In the genomic region with DNA sequence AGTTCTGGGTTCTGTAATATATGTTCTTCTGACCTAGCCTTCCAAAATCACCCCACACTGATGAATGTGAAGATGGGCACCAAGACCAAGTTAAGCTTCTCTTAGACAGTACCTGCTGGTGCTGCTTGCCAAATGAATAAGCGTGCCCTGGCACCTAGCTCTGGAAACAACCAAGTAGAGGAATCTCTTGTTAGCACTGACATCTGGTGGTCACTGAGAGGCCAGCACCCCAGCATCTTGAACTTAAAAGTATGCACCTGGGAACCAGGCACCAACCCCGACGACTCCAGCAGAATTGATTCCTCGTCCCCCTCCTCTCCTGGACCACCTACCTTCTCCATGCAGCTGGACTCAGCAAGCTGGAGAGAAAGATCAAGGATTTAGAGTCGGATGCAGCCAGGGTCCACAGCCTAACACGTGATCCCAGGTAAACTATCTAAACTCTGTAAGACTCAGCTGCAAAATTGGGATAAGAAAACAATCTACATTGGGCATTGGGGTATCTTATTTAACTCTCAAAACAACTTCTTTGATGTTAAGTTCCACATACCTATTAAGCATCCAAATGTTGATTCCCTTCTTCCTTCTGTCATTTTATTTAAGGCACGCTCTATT, we compare ENCODE assay signal across 8 cellular contexts.
A peak's percentile ranks its signal among the peaks of the same experiment; 100 is the strongest.
DNase-seq lines count a peak whose midpoint lies in the region; ATAC-seq, FAIRE-seq and TF ChIP-seq lines count a peak whose summit lies in the region.

No MANE protein-coding gene starts in this region.

- in situ Hi-C loops in K562 (cut with MboI) = loop anchor here (10.0 kb wide), 2 partner anchors 431 to 611 kb away; no protein-coding TSS in a partner anchor

- no peak overlapping the region for H3K9ac ChIP-seq in K562 (ENCODE audit: insufficient read depth in 1 of 2, low read depth in 2 of 2, low read length in 2 of 2)
- no peak overlapping the region for H3K9ac ChIP-seq in keratinocyte (ENCODE audit: control insufficient read depth, extremely low read depth, insufficient read depth, low read length)

- H3K27ac ChIP-seq in RWPE1 (no peak overlapping the region), K562 (ENCODE audit: extremely low read depth, low read depth, low read length) (no peak overlapping the region), keratinocyte (ENCODE audit: control insufficient read depth, insufficient read depth, low read length) (no peak overlapping the region)

- ATAC-seq in GM19397 (IDR thresholded peaks at IDR 0.05; ENCODE audit: unreplicated experiment) = peak; percentile 43
- ATAC-seq in K562 = peak; percentile 78
- ATAC-seq in GM21381 (IDR thresholded peaks at IDR 0.05; ENCODE audit: unreplicated experiment) = no peak

- POLR2A ChIA-PET in RWPE1 (lab: Yijun Ruan, JAX; ENCODE audit: low non-redundant PET) = no interaction called here
- POLR2A ChIA-PET in K562 (lab: Yijun Ruan, JAX) = interaction anchor here (0.6 to 1.0 kb wide), 3 partner anchors 8 to 984 kb away, joined by 3 read pairs; no protein-coding TSS in a partner anchor

- H3K9me1 ChIP-seq in K562 (ENCODE audit: control insufficient read depth, insufficient read depth, low read length) (no peaks in the 10 kb centered on the region), keratinocyte (ENCODE audit: control insufficient read depth, extremely low read depth, insufficient read depth, low read length) (no peaks in the 10 kb centered on the region)

- H3K4me3 ChIP-seq in K562 (no peak overlapping the region), keratinocyte (ENCODE audit: control insufficient read depth in 2 of 3, extremely low read depth in 1 of 3, insufficient read depth in 2 of 3, low read depth in 1 of 3, low read length in 3 of 3) (no peak overlapping the region)

- BruUV-seq in K562 (replicated peaks; lab: Mats Ljungman, UMichigan) = no TSS peak

- no peak overlapping the region for H2AFZ ChIP-seq in K562 (ENCODE audit: low read depth, low read length)
- peak overlapping the region; percentile 50 for H2AFZ ChIP-seq in keratinocyte (ENCODE audit: control insufficient read depth, low read length)

- FAIRE-seq in K562 (lab: Jason Lieb, UNC) (peak; percentile 82), keratinocyte (lab: Jason Lieb, UNC) (peak; percentile 84)

- CTCF ChIA-PET in RWPE1 (lab: Yijun Ruan, JAX) (interaction anchor here (0.5 to 1.7 kb wide), 26 partner anchors 16 to 1191 kb away, joined by 3 to 7 read pairs (median 3); a partner anchor contains a TSS), K562 (lab: Yijun Ruan, JAX; ENCODE audit: low intra/inter-chr PET ratio) (interaction anchor here (0.8 to 1.6 kb wide), 2 partner anchors 281 to 617 kb away, joined by 3 to 11 read pairs; no protein-coding TSS in a partner anchor)

- TF ChIP-seq EP300 in K562 (IDR thresholded peaks at IDR 0.05; ENCODE audit: low read length) = no peak

- TF ChIP-seq POLR2A in K562 (conservative IDR thresholded peaks at IDR 0.05) = no peak

- TF ChIP-seq CTCF in RWPE1 (conservative IDR thresholded peaks at IDR 0.05; ENCODE audit: low read depth) = peak; percentile 94
- TF ChIP-seq CTCF in K562 (IDR thresholded peaks at IDR 0.05 in 2 of 3, conservative IDR thresholded peaks at IDR 0.05 in 1 of 3; ENCODE audit: insufficient read depth in 2 of 3, low read depth in 1 of 3, low read length in 3 of 3) = peak; percentile 75 to 79 (median 75)
- TF ChIP-seq CTCF in keratinocyte (optimal IDR thresholded peaks at IDR 0.05 in 1 of 3, IDR thresholded peaks at IDR 0.05 in 1 of 3, conservative IDR thresholded peaks at IDR 0.05 in 1 of 3; ENCODE audit: extremely low read depth in 1 of 3, insufficient read depth in 2 of 3, low read length in 3 of 3) = peak; percentile 78 to 93 (median 85)

- H3K4me1 ChIP-seq in K562 (replicated peaks in 1 of 2; ENCODE audit: control insufficient read depth in 2 of 2, insufficient read depth in 2 of 2, low read length in 2 of 2) (peaks cover 0 to 7% of the 10 kb centered on the region in 2 experiments; a peak in 2 of 5 replicates), keratinocyte (ENCODE audit: control insufficient read depth, extremely low read depth, insufficient read depth, low read length) (peaks cover 8% of the 10 kb centered on the region)

- TF ChIP-seq RAD21 in K562 (CRISPR knock-in tag; conservative IDR thresholded peaks at IDR 0.05 in 1 of 2, IDR thresholded peaks at IDR 0.05 in 1 of 2) = peak; percentile 42 to 64

- dilution Hi-C loops in keratinocyte (cut with MboI; ENCODE audit: extremely low pct_ligation_motif_present, low sequenced_read_pairs) = no loop called here

- H3K36me3 ChIP-seq in K562 (ENCODE audit: control insufficient read depth, insufficient read depth, low read length) (no peaks in the 10 kb centered on the region), keratinocyte (ENCODE audit: control insufficient read depth in 2 of 2, extremely low read depth in 1 of 2, insufficient read depth in 2 of 2, low read length in 2 of 2) (no peaks in the 10 kb centered on the region)

- peaks cover 2 to 18% of the 10 kb centered on the region in 2 experiments; a peak in 3 of 5 replicates for H3K27me3 ChIP-seq in K562 (ENCODE audit: control insufficient read depth in 2 of 2, insufficient read depth in 2 of 2, low read length in 2 of 2)
- H3K27me3 ChIP-seq in keratinocyte (ENCODE audit: control insufficient read depth, extremely low read depth, insufficient read depth, low read length) = no peaks in the 10 kb centered on the region

- H3K79me2 ChIP-seq in K562 (ENCODE audit: control insufficient read depth, insufficient read depth, low read length) (no peaks in the 10 kb centered on the region), keratinocyte (ENCODE audit: control insufficient read depth, insufficient read depth, low read length) (no peaks in the 10 kb centered on the region)

- peak; percentile 72 for DNase-seq in D341Med (ENCODE audit: low spot score)
- DNase-seq in HS-27A (ENCODE audit: low read depth) = peak; percentile 46
- peak; percentile 76 for DNase-seq in RWPE1 (ENCODE audit: low spot score)
- DNase-seq in K562 (ENCODE audit: extremely low read depth in 1 of 4, low spot score in 3 of 4) = peak; percentile 36 to 56 (median 45)
- DNase-seq in keratinocyte (ENCODE audit: low read depth, low spot score) = peak; percentile 21
- DNase-seq in stimulated activated CD4-positive, alpha-beta T cell treated with anti-CD3 and anti-CD28 coated beads, Interleukin-4, amount 100 ng/mL, for 4 hours = peak; percentile 15 to 22

- H3K4me2 ChIP-seq in K562 (ENCODE audit: insufficient read depth, low read length) (no peak overlapping the region), keratinocyte (ENCODE audit: control insufficient read depth, extremely low read depth, insufficient read depth, low read depth, low read length) (no peak overlapping the region)

- H3K9me3 ChIP-seq in K562 (replicated peaks; ENCODE audit: control insufficient read depth, insufficient read depth, low read depth, low read length) (no peaks in the 10 kb centered on the region), keratinocyte (ENCODE audit: control insufficient read depth, low read depth, low read length) (no peaks in the 10 kb centered on the region)

- intact Hi-C loops in K562 (cut with micrococcal nuclease) = loop anchor here (10.0 kb wide), 1 partner anchor 451 kb away; a partner anchor contains a TSS

- WGBS in K562 (ENCODE audit: insufficient coverage, low coverage, missing lambda C conversion rate) = 3% methylated on average over 7 of the region's 7 CpGs

- H4K20me1 ChIP-seq in K562 (replicated peaks; ENCODE audit: control insufficient read depth, insufficient read depth, low read length) (no peaks in the 10 kb centered on the region; the same call in 1 of the 2 replicates), keratinocyte (ENCODE audit: control insufficient read depth, extremely low read depth, insufficient read depth, low read length) (no peaks in the 10 kb centered on the region)

TF ChIP-seq in K562, 482 proteins besides CTCF, POLR2A, EP300 and RAD21:
- TF ChIP-seq ZNF764 (CRISPR knock-in tag; IDR thresholded peaks at IDR 0.05; ENCODE audit: low read depth) (peak; percentile 95), SMC3 (conservative IDR thresholded peaks at IDR 0.05; ENCODE audit: insufficient read depth, low read depth, low read length) (peak; percentile 51), STAG1 (CRISPR knock-in tag; IDR thresholded peaks at IDR 0.05; ENCODE audit: borderline replicate concordance) (peak; percentile 33; the same call in 1 of the 2 replicates)
- TF ChIP-seq, protein P1, sequence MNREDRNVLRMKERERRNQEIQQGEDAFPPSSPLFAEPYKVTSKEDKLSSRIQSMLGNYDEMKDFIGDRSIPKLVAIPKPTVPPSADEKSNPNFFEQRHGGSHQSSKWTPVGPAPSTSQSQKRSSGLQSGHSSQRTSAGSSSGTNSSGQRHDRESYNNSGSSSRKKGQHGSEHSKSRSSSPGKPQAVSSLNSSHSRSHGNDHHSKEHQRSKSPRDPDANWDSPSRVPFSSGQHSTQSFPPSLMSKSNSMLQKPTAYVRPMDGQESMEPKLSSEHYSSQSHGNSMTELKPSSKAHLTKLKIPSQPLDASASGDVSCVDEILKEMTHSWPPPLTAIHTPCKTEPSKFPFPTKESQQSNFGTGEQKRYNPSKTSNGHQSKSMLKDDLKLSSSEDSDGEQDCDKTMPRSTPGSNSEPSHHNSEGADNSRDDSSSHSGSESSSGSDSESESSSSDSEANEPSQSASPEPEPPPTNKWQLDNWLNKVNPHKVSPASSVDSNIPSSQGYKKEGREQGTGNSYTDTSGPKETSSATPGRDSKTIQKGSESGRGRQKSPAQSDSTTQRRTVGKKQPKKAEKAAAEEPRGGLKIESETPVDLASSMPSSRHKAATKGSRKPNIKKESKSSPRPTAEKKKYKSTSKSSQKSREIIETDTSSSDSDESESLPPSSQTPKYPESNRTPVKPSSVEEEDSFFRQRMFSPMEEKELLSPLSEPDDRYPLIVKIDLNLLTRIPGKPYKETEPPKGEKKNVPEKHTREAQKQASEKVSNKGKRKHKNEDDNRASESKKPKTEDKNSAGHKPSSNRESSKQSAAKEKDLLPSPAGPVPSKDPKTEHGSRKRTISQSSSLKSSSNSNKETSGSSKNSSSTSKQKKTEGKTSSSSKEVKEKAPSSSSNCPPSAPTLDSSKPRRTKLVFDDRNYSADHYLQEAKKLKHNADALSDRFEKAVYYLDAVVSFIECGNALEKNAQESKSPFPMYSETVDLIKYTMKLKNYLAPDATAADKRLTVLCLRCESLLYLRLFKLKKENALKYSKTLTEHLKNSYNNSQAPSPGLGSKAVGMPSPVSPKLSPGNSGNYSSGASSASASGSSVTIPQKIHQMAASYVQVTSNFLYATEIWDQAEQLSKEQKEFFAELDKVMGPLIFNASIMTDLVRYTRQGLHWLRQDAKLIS (CRISPR knock-in tag; IDR thresholded peaks at IDR 0.05) = no peak

Comparison
In these comparisons a context has a peak if more than half of its experiments do, and no peak if none do; other contexts are left out.
1. DNase-seq: peak in every context shown above with its lines; median percentile 76 in RWPE1; 72 in D341Med; 46 in HS-27A; 45 in K562; 21 in keratinocyte; 18 in stimulated activated CD4-positive, alpha-beta T cell treated with anti-CD3 and anti-CD28 coated beads, Interleukin-4, amount 100 ng/mL, for 4 hours.